ENCODE assay signal across 9 cellular contexts in genomic region chr1:101460709-101461108, GRCh38.
"Had no signal": no experiment of that assay in that cellular context is flagged by ENCODE, and none has a peak within 500 bp of the region (broad histone marks: within the 10 kb centered on the region; RNA-seq: fewer than 3 reads in every experiment).

No MANE protein-coding gene starts in this region.

- DNase-seq: activated CD4-positive, alpha-beta T cell treated with anti-CD3 and anti-CD28 coated beads, Interleukin-2, amount 10 ng/mL, durations not matched to agents 7 days and 5 days; activated CD4-positive, CD25-positive, alpha-beta regulatory T cell; activated naive CD4-positive, alpha-beta T cell treated with anti-CD3 and anti-CD28 coated beads, Interleukin-2, amount 10 ng/mL, durations not matched to agents 7 days and 5 days; caudate nucleus; effector CD4-positive, alpha-beta T cell; kidney; thyroid gland had no signal

- H3K27ac Mint-ChIP-seq: activated CD4-positive, alpha-beta T cell treated with anti-CD3 and anti-CD28 coated beads, Interleukin-2, amount 10 ng/mL, durations not matched to agents 7 days and 5 days; activated naive CD4-positive, alpha-beta T cell treated with anti-CD3 and anti-CD28 coated beads, Interleukin-2, amount 10 ng/mL, durations not matched to agents 7 days and 5 days; activated T-helper 2 cell treated with anti-CD3 and anti-CD28 coated beads, Interferon-gamma antibody, Interleukin-2, Interleukin-4, amounts not matched to agents 10 μg/mL and 5 μg/mL and 100 μg/mL, durations not matched to agents 14 hours and 24 hours and 36 hours had no signal

- ATAC-seq: gastroesophageal sphincter had no signal

- H3K4me3 Mint-ChIP-seq: activated CD4-positive, alpha-beta T cell treated with anti-CD3 and anti-CD28 coated beads, Interleukin-2, amount 10 ng/mL, durations not matched to agents 7 days and 5 days; activated naive CD4-positive, alpha-beta T cell treated with anti-CD3 and anti-CD28 coated beads, Interleukin-2, amount 10 ng/mL, durations not matched to agents 7 days and 5 days had no signal

- H3K36me3 Mint-ChIP-seq: activated naive CD4-positive, alpha-beta T cell treated with anti-CD3 and anti-CD28 coated beads, Interleukin-2, amount 10 ng/mL, durations not matched to agents 7 days and 5 days had no signal

- H3K9me3 Mint-ChIP-seq: activated CD4-positive, alpha-beta T cell treated with anti-CD3 and anti-CD28 coated beads, Interleukin-2, amount 10 ng/mL, durations not matched to agents 7 days and 5 days; activated naive CD4-positive, alpha-beta T cell treated with anti-CD3 and anti-CD28 coated beads, Interleukin-2, amount 10 ng/mL, durations not matched to agents 7 days and 5 days; activated T-helper 2 cell treated with anti-CD3 and anti-CD28 coated beads, Interferon-gamma antibody, Interleukin-2, Interleukin-4, amounts not matched to agents 10 μg/mL and 5 μg/mL and 100 μg/mL, durations not matched to agents 14 hours and 24 hours and 36 hours had no signal

- H3K4me1 Mint-ChIP-seq: activated CD4-positive, alpha-beta T cell treated with anti-CD3 and anti-CD28 coated beads, Interleukin-2, amount 10 ng/mL, durations not matched to agents 7 days and 5 days; activated naive CD4-positive, alpha-beta T cell treated with anti-CD3 and anti-CD28 coated beads, Interleukin-2, amount 10 ng/mL, durations not matched to agents 7 days and 5 days had no signal

- H3K27me3 Mint-ChIP-seq: activated naive CD4-positive, alpha-beta T cell treated with anti-CD3 and anti-CD28 coated beads, Interleukin-2, amount 10 ng/mL, durations not matched to agents 7 days and 5 days had no signal
